In the genomic region with DNA sequence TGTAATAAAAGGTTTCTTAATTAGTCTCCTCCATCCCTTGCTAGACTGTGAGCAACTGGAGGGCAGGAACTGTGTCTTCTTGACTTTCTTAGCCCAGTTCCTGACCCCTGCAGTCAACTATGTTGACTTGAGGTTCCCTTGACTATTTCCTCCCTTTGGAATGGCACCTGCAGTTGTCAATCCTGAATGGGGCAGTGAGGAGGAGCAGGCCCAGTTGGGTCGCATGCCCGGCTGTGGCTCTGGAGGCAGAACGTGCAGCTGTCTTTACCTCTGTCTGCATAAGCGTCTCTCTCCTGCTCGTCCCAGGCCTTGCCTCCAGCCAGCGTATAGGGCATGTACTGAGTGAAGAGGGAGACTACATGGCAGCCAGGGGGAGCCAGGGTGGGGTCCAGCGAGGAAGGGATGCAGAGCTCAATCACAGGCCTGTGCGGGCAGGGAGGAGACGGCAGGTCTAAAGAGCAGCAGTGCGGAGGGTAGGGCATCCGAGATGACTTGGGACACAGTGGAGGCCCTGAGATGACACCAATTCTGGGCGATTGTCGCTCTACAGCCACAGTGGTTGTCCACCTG, we compare ENCODE assay signal across 25 cellular contexts. TPM values are rescaled to one million over a fixed set of nuclear protein-coding genes. Genes with fewer than 3 reads are reported as not detected.
DNase-seq lines count a peak whose midpoint lies in the region; ATAC-seq and TF ChIP-seq lines count a peak whose summit lies in the region.
"Had no signal": no experiment of that assay in that cellular context is flagged by ENCODE, and none has a peak within 500 bp of the region (broad histone marks: within the 10 kb centered on the region; RNA-seq: fewer than 3 reads in every experiment).

No MANE protein-coding gene starts in this region.

- H3K79me1 ChIP-seq in H9 (ENCODE audit: insufficient read depth, low read depth, low read length, poor library complexity, severe bottlenecking), result no peaks in the 10 kb centered on the region
- no peaks in the 10 kb centered on the region for H3K79me1 ChIP-seq in trophoblast cell (ENCODE audit: low read length)

- H2BK5ac ChIP-seq in H9 (ENCODE audit: insufficient read length, low read length) (no peak overlapping the region), trophoblast cell (ENCODE audit: low read depth, low read length, poor library complexity) (no peak overlapping the region)

- no peak overlapping the region for H4K12ac ChIP-seq in trophoblast cell (ENCODE audit: low read depth, low read length)

- no peak overlapping the region for H2BK120ac ChIP-seq in H9 (ENCODE audit: low read depth, low read length, poor library complexity, severe bottlenecking)
- H2BK120ac ChIP-seq in trophoblast cell (ENCODE audit: insufficient read depth, low read length, poor library complexity), result no peak overlapping the region

- no peak overlapping the region for H2BK12ac ChIP-seq in H9 (ENCODE audit: insufficient read length, low read depth, low read length)
- H2BK12ac ChIP-seq in trophoblast cell (ENCODE audit: low read length), result no peak overlapping the region

- no peaks in the 10 kb centered on the region for H3K27me3 ChIP-seq in H9 (ENCODE audit: insufficient read depth, low read length)
- H3K27me3 ChIP-seq in trophoblast cell (ENCODE audit: insufficient read depth, low read length), result no peaks in the 10 kb centered on the region
- H3K27me3 ChIP-seq in tibial nerve, result no peaks in the 10 kb centered on the region
- H3K27me3 ChIP-seq: body of pancreas, upper lobe of left lung had no signal

- WGBS in H9 (ENCODE audit: extremely low coverage, insufficient read length, low lambda C conversion rate), result no CpG with 5 or more reads among the region's 13 CpGs
- no CpG with 5 or more reads among the region's 13 CpGs for WGBS in trophoblast cell (ENCODE audit: extremely low coverage, insufficient coverage, insufficient read length)
- 92% methylated on average over 10 to 13 of the region's 13 CpGs for WGBS in tibial nerve, 2 donors

- CTCF ChIA-PET in WTC11 (lab: Charles Lee), result interaction anchor here (0.6 to 2.0 kb wide), 12 partner anchors 14 to 80 kb away, joined by 3 to 11 read pairs (median 4); a partner anchor contains a TSS

- no peak overlapping the region for H2BK15ac ChIP-seq in H9 (ENCODE audit: low read depth, low read length)

- H3K27me3 Mint-ChIP-seq in H9 (ENCODE audit: low read depth), result no peaks in the 10 kb centered on the region; the same call in 1 of the 2 replicates
- H3K27me3 Mint-ChIP-seq in WTC11 (ENCODE audit: low read depth), result no peaks in the 10 kb centered on the region
- H3K27me3 Mint-ChIP-seq: stimulated activated naive B cell treated with anti-CD40 and anti-IgM and Interleukin-4, amounts not matched to agents 10 μg/mL and 1 μg/mL and 100 μg/mL, for 72 hours; T-cell had no signal

- no peak overlapping the region for H2AK5ac ChIP-seq in H9 (ENCODE audit: insufficient read length, low read length)
- no peak overlapping the region for H2AK5ac ChIP-seq in trophoblast cell (ENCODE audit: low read length)

- no peak overlapping the region for H2BK20ac ChIP-seq in H9 (ENCODE audit: low read depth, low read length, poor library complexity, severe bottlenecking)

- TF ChIP-seq POLR2A in tibial nerve (IDR thresholded peaks at IDR 0.05), result no peak

- peaks cover 0 to 4% of the 10 kb centered on the region in 2 experiments; a peak in 1 of 4 replicates for H3K4me1 Mint-ChIP-seq in H9
- peaks cover 3% of the 10 kb centered on the region; the same call in 1 of the 2 replicates for H3K4me1 Mint-ChIP-seq in WTC11

- POLR2A ChIA-PET in WTC11 (lab: Charles Lee), result interaction anchor here (0.5 kb wide), 1 partner anchor 796 kb away, joined by 5 read pairs; no protein-coding TSS in a partner anchor

- H3K27ac ChIP-seq in H9 (ENCODE audit: insufficient read length, low read depth, low read length) (no peak overlapping the region), trophoblast cell (ENCODE audit: low read depth, low read length) (no peak overlapping the region), tibial nerve (no peak overlapping the region)
- H3K27ac ChIP-seq: BLaER1, body of pancreas, left ventricle myocardium inferior, upper lobe of left lung had no signal

- H4K91ac ChIP-seq in H9 (ENCODE audit: insufficient read length, low read depth, low read length) (no peak overlapping the region), trophoblast cell (ENCODE audit: low read depth, low read length) (no peak overlapping the region)

- H3K18ac ChIP-seq in H9 (ENCODE audit: insufficient read length, low read depth, low read length) (no peak overlapping the region), trophoblast cell (ENCODE audit: low read length) (no peak overlapping the region)

- no peak overlapping the region for H3K23ac ChIP-seq in H9 (ENCODE audit: insufficient read length, low read depth, low read length)
- no peak overlapping the region for H3K23ac ChIP-seq in trophoblast cell (ENCODE audit: low read length)

- no peaks in the 10 kb centered on the region for H3K23me2 ChIP-seq in H9 (ENCODE audit: insufficient read length, low read depth, low read length, poor library complexity, severe bottlenecking)

- no peak overlapping the region for H2AFZ ChIP-seq in H9 (ENCODE audit: low read length)
- no peak overlapping the region for H2AFZ ChIP-seq in trophoblast cell (ENCODE audit: insufficient read depth, low read length, poor library complexity)

- H3K4me2 ChIP-seq in H9 (ENCODE audit: insufficient read depth, insufficient read length, low read length) (no peak overlapping the region), trophoblast cell (ENCODE audit: low read length) (no peak overlapping the region)
- H3K4me2 ChIP-seq: BLaER1 had no signal

- peaks cover 0 to 2% (median 0%) of the 10 kb centered on the region in 3 experiments; a peak in 3 of 7 replicates for H3K36me3 Mint-ChIP-seq in H9 (ENCODE audit: insufficient read depth in 1 of 3, low read depth in 3 of 3)
- H3K36me3 Mint-ChIP-seq in WTC11, result peaks cover 5% of the 10 kb centered on the region; the same call in 1 of the 2 replicates

- H3K79me2 ChIP-seq in H9 (ENCODE audit: insufficient read depth, low read length), result no peaks in the 10 kb centered on the region
- H3K79me2 ChIP-seq in trophoblast cell (ENCODE audit: control insufficient read depth, insufficient read depth, low read length, poor library complexity), result no peaks in the 10 kb centered on the region

- peak; percentile 91 for ATAC-seq in WTC11
- ATAC-seq: body of pancreas; stimulated activated naive B cell treated with anti-CD40 and anti-IgM and Interleukin-4, amounts not matched to agents 10 μg/mL and 1 μg/mL and 100 μg/mL, for 72 hours; T-cell had no signal

- no peak overlapping the region for H3K14ac ChIP-seq in H9 (ENCODE audit: insufficient read depth, low read length)
- H3K14ac ChIP-seq in trophoblast cell (ENCODE audit: low read length), result no peak overlapping the region

- H4K20me1 ChIP-seq in H9 (ENCODE audit: control insufficient read depth, insufficient read depth, insufficient read length), result no peaks in the 10 kb centered on the region

- H3K9ac ChIP-seq in H9 (ENCODE audit: extremely low read depth, insufficient read length, low read length), result no peak overlapping the region
- H3K9ac ChIP-seq in trophoblast cell (ENCODE audit: low read length), result no peak overlapping the region
- H3K9ac ChIP-seq: BLaER1 had no signal

- H3K9me3 Mint-ChIP-seq in H9 (no peaks in the 10 kb centered on the region), WTC11 (no peaks in the 10 kb centered on the region)
- H3K9me3 Mint-ChIP-seq: HFFc6; stimulated activated naive B cell treated with anti-CD40 and anti-IgM and Interleukin-4, amounts not matched to agents 10 μg/mL and 1 μg/mL and 100 μg/mL, for 72 hours; T-cell had no signal

- H3K36me3 ChIP-seq in trophoblast cell (ENCODE audit: control insufficient read depth in 1 of 2, insufficient read depth in 2 of 2, low read length in 2 of 2), result no peaks in the 10 kb centered on the region
- peaks cover 0 to 82% (median 0%) of the 10 kb centered on the region in 3 donors for H3K36me3 ChIP-seq in tibial nerve
- H3K36me3 ChIP-seq: BLaER1 had no signal

- peak overlapping the region in 1 of 3 experiments; percentile 6; a peak in 1 of 7 replicates for H3K27ac Mint-ChIP-seq in H9
- H3K27ac Mint-ChIP-seq in WTC11, result peak overlapping the region; percentile 86
- H3K27ac Mint-ChIP-seq: HFFc6; stimulated activated naive B cell treated with anti-CD40 and anti-IgM and Interleukin-4, amounts not matched to agents 10 μg/mL and 1 μg/mL and 100 μg/mL, for 72 hours; T-cell had no signal

- peak; percentile 37; the same call in 1 of the 3 replicates for TF ChIP-seq CTCF in H9 (conservative IDR thresholded peaks at IDR 0.05)
- TF ChIP-seq CTCF in WTC11 (IDR thresholded peaks at IDR 0.05), result no peak
- peak; percentile 14 for TF ChIP-seq CTCF in fibroblast of villous mesenchyme (IDR thresholded peaks at IDR 0.05; ENCODE audit: insufficient read depth, low read depth, low read length)
- TF ChIP-seq CTCF in tibial nerve (IDR thresholded peaks at IDR 0.05), result no peak

- H4K8ac ChIP-seq in H9 (replicated peaks; ENCODE audit: insufficient read length, low read depth, low read length) (no peak overlapping the region), trophoblast cell (ENCODE audit: low read depth, low read length) (no peak overlapping the region)

- H3K4me3 Mint-ChIP-seq in H9 (no peak overlapping the region), WTC11 (no peak overlapping the region)
- H3K4me3 Mint-ChIP-seq: HFFc6; stimulated activated naive B cell treated with anti-CD40 and anti-IgM and Interleukin-4, amounts not matched to agents 10 μg/mL and 1 μg/mL and 100 μg/mL, for 72 hours; T-cell had no signal

- no peak for TF ChIP-seq EP300 in tibial nerve (IDR thresholded peaks at IDR 0.05)

- no peak overlapping the region for H4K5ac ChIP-seq in H9 (ENCODE audit: insufficient read length, low read depth, low read length)

- DNase-seq in H9 (peak; percentile 68), WTC11 (ENCODE audit: low spot score) (peak; percentile 30), fibroblast of villous mesenchyme (ENCODE audit: low read depth) (no peak), trophoblast cell (no peak), NCI-H2227 treated with DMSO at 0.1 percent for 48 hours (lab: John Stamatoyannopoulos, UW) (no peak), DMS153 (lab: John Stamatoyannopoulos, UW) (no peak), tibial nerve (ENCODE audit: low spot score in 2 of 2) (no peak)
- DNase-seq: activated CD4-positive, alpha-beta T cell treated with anti-CD3 and anti-CD28 coated beads, Interleukin-2, amount 50 U/mL, for 4 hours; activated CD4-positive, CD25-positive, alpha-beta regulatory T cell; activated naive CD4-positive, alpha-beta T cell treated with Interleukin-2 at 50 U/mL for 16 hours; body of pancreas; cerebellar nuclear complex; DMS 273 treated with DMSO at 0.1 percent for 48 hours; HFFc6; left ventricle myocardium inferior; mesendoderm; NCI-H1092; NCI-H1694 treated with DMSO at 0.1 percent for 48 hours; NCI-H510A; nucleus accumbens; stimulated activated naive B cell treated with anti-CD40 and anti-IgM and Interleukin-4, amounts not matched to agents 10 μg/mL and 1 μg/mL and 100 μg/mL, for 72 hours; substantia nigra; T-cell; upper lobe of left lung had no signal

- no peak overlapping the region for H3T11ph ChIP-seq in H9 (ENCODE audit: low read length)

- H3K4me3 ChIP-seq in fibroblast of villous mesenchyme (ENCODE audit: low read depth, low read length), result no peak overlapping the region
- peak overlapping the region; percentile 41 for H3K4me3 ChIP-seq in trophoblast cell (ENCODE audit: low read depth, low read length)
- H3K4me3 ChIP-seq in tibial nerve, result no peak overlapping the region
- H3K4me3 ChIP-seq: BLaER1, body of pancreas, left ventricle myocardium inferior, upper lobe of left lung had no signal

- H3K56ac ChIP-seq in H9 (ENCODE audit: insufficient read length, low read depth, low read length), result no peak overlapping the region

- no peak overlapping the region for H3K4ac ChIP-seq in H9 (ENCODE audit: low read depth, low read length)
- H3K4ac ChIP-seq in trophoblast cell (ENCODE audit: low read depth, low read length), result no peak overlapping the region

- H3K9me3 ChIP-seq in H9 (ENCODE audit: control insufficient read depth, low read depth, low read length), result no peaks in the 10 kb centered on the region
- H3K9me3 ChIP-seq in trophoblast cell (ENCODE audit: insufficient read depth, low read depth, low read length), result no peaks in the 10 kb centered on the region
- H3K9me3 ChIP-seq in tibial nerve, result no peaks in the 10 kb centered on the region
- H3K9me3 ChIP-seq: BLaER1, body of pancreas, left ventricle myocardium inferior, upper lobe of left lung had no signal

- no peaks in the 10 kb centered on the region for H3K4me1 ChIP-seq in H9 (ENCODE audit: insufficient read depth, low read length)
- peaks cover 11 to 12% of the 10 kb centered on the region in 2 experiments for H3K4me1 ChIP-seq in trophoblast cell (ENCODE audit: control insufficient read depth in 1 of 2, insufficient read depth in 2 of 2, low read length in 2 of 2)
- H3K4me1 ChIP-seq in tibial nerve, result peaks cover 0 to 18% (median 0%) of the 10 kb centered on the region in 4 donors
- H3K4me1 ChIP-seq: body of pancreas had no signal

RNA-seq across cellular contexts. Expression of a gene that starts 26.8 kb away (rescaled TPM):
- total RNA-seq in H9 (2021) (2.1 and 5.3 TPM in 2 replicates), WTC11 (2021) (7.0 to 8.6 TPM (median 8.1 TPM) in 3 replicates), fibroblast of villous mesenchyme (9.0 and 10.8 TPM in 2 replicates), tibial nerve (10 to 100 TPM; 14.2 to 27.0 (median 20.8) TPM)
- 1.3 and 1.5 TPM in 2 replicates for polyA plus RNA-seq in trophoblast cell (2013)

RNA-seq across cellular contexts. Expression of a gene that starts 58.6 kb away (rescaled TPM):
- total RNA-seq in H9 (2021) (46.8 and 47.4 TPM in 2 replicates), WTC11 (2021) (43.4 to 49.3 TPM (median 47.4 TPM) in 3 replicates), fibroblast of villous mesenchyme (43.2 and 49.3 TPM in 2 replicates), tibial nerve (100 to 1,000 TPM in 1 of 4 donors, 10 to 100 TPM in 3; 38.7 to 101 (median 62.5) TPM)
- polyA plus RNA-seq in trophoblast cell (2013), result 16.8 and 17.5 TPM in 2 replicates

Comparison
In these comparisons a context has a peak if more than half of its experiments do, and no peak if none do; other contexts are left out.
1. DNase-seq: peak in H9 (single experiment) and WTC11 (single experiment); none in fibroblast of villous mesenchyme (single experiment), trophoblast cell (0 of 2), NCI-H2227 treated with DMSO at 0.1 percent for 48 hours (single experiment), DMS153 (single experiment) and tibial nerve (0 of 2).
2. CTCF ChIP-seq: peak in H9 (single experiment) and fibroblast of villous mesenchyme (single experiment); none in WTC11 (single experiment) and tibial nerve (0 of 5).